9 cellular contexts compared by ENCODE assay signal in genomic region chr11:2893021-2893528, GRCh38. TPM values are rescaled to one million over a fixed set of nuclear protein-coding genes. Genes with fewer than 3 reads are reported as not detected.
DNase-seq lines count a peak whose midpoint lies in the region; ATAC-seq and TF ChIP-seq lines count a peak whose summit lies in the region.
"Had no signal": no experiment of that assay in that cellular context is flagged by ENCODE, and none has a peak within 500 bp of the region (broad histone marks: within the 10 kb centered on the region; RNA-seq: fewer than 3 reads in every experiment).

No MANE protein-coding gene starts in this region.

- H3K36me3 Mint-ChIP-seq in activated naive CD4-positive, alpha-beta T cell treated with anti-CD3 and anti-CD28 coated beads for 36 hours (ENCODE audit: low read depth) = no peaks in the 10 kb centered on the region
- H3K36me3 Mint-ChIP-seq in activated naive CD8-positive, alpha-beta T cell treated with anti-CD3 and anti-CD28 coated beads, Interleukin-2, amount 10 ng/mL, durations not matched to agents 7 days and 5 days = no peaks in the 10 kb centered on the region

- H3K9me3 Mint-ChIP-seq in activated naive CD4-positive, alpha-beta T cell treated with anti-CD3 and anti-CD28 coated beads for 36 hours = no peaks in the 10 kb centered on the region
- H3K9me3 Mint-ChIP-seq in activated naive CD8-positive, alpha-beta T cell treated with anti-CD3 and anti-CD28 coated beads, Interleukin-2, amount 10 ng/mL, durations not matched to agents 7 days and 5 days = no peaks in the 10 kb centered on the region

- POLR2A ChIA-PET in activated naive CD8-positive, alpha-beta T cell treated with anti-CD3 and anti-CD28 coated beads, Interleukin-2, amount 10 ng/mL, durations not matched to agents 7 days and 5 days (lab: Charles Lee) = interaction anchor here (0.9 to 3.5 kb wide), 11 partner anchors 10 to 492 kb away, joined by 3 to 22 read pairs (median 4); partner anchors contain the start of genes PHLDA2 and TSSC4

- 94 to 100% methylated on average over 2 of the region's 2 CpGs for WGBS in tibial nerve, 2 donors

- no peak for TF ChIP-seq EP300 in tibial nerve (IDR thresholded peaks at IDR 0.05)

- H3K4me1 Mint-ChIP-seq in activated naive CD4-positive, alpha-beta T cell treated with anti-CD3 and anti-CD28 coated beads for 36 hours (ENCODE audit: low read depth) = peaks cover 21% of the 10 kb centered on the region
- peaks cover 20% of the 10 kb centered on the region for H3K4me1 Mint-ChIP-seq in activated naive CD8-positive, alpha-beta T cell treated with anti-CD3 and anti-CD28 coated beads, Interleukin-2, amount 10 ng/mL, durations not matched to agents 7 days and 5 days

- H3K9me3 ChIP-seq in left lung = no peaks in the 10 kb centered on the region
- H3K9me3 ChIP-seq in tibial nerve = no peaks in the 10 kb centered on the region

- no peaks in the 10 kb centered on the region for H3K27me3 Mint-ChIP-seq in activated naive CD4-positive, alpha-beta T cell treated with anti-CD3 and anti-CD28 coated beads for 36 hours (ENCODE audit: low read depth)
- peaks cover 2% of the 10 kb centered on the region for H3K27me3 Mint-ChIP-seq in activated naive CD8-positive, alpha-beta T cell treated with anti-CD3 and anti-CD28 coated beads, Interleukin-2, amount 10 ng/mL, durations not matched to agents 7 days and 5 days

- H3K27ac ChIP-seq in left lung (peak overlapping the region; percentile 73 to 74), tibial nerve (peak overlapping the region in 3 of 4 donors; percentile 66 to 79 (median 72))

- H3K4me1 ChIP-seq in left lung = peaks cover 20 to 38% of the 10 kb centered on the region in 2 donors
- H3K4me1 ChIP-seq in tibial nerve = peaks cover 0 to 38% (median 21%) of the 10 kb centered on the region in 4 donors

- CTCF ChIA-PET in activated naive CD4-positive, alpha-beta T cell treated with anti-CD3 and anti-CD28 coated beads for 36 hours (lab: Charles Lee) = interaction anchor here (0.5 to 11.3 kb wide), 13 partner anchors 10 to 386 kb away, joined by 3 to 280 read pairs (median 4); partner anchors contain the start of gene PHLDA2

- intact Hi-C loops in activated naive CD4-positive, alpha-beta T cell treated with anti-CD3 and anti-CD28 coated beads for 36 hours (cut with micrococcal nuclease) = loop anchor here (2.0 kb wide), 1 partner anchor 446 kb away; no protein-coding TSS in a partner anchor
- intact Hi-C loops in left lung (cut with DNase I) = no loop called here

- H3K4me3 ChIP-seq in left lung (peak overlapping the region; percentile 34 to 39), tibial nerve (peak overlapping the region in 2 of 4 donors; percentile 48 to 56)

- H3K36me3 ChIP-seq in left lung (no peaks in the 10 kb centered on the region), tibial nerve (no peaks in the 10 kb centered on the region)

- H3K4me3 Mint-ChIP-seq in activated naive CD4-positive, alpha-beta T cell treated with anti-CD3 and anti-CD28 coated beads for 36 hours = peak overlapping the region; percentile 84
- peak overlapping the region; percentile 83 for H3K4me3 Mint-ChIP-seq in activated naive CD8-positive, alpha-beta T cell treated with anti-CD3 and anti-CD28 coated beads, Interleukin-2, amount 10 ng/mL, durations not matched to agents 7 days and 5 days

- H3K27me3 ChIP-seq in left lung = peaks cover 0 to under 1% of the 10 kb centered on the region in 2 donors
- no peaks in the 10 kb centered on the region for H3K27me3 ChIP-seq in tibial nerve

- H3K27ac Mint-ChIP-seq in activated naive CD4-positive, alpha-beta T cell treated with anti-CD3 and anti-CD28 coated beads for 36 hours = peak overlapping the region; percentile 53
- peak overlapping the region; percentile 89 for H3K27ac Mint-ChIP-seq in activated naive CD8-positive, alpha-beta T cell treated with anti-CD3 and anti-CD28 coated beads, Interleukin-2, amount 10 ng/mL, durations not matched to agents 7 days and 5 days

- ATAC-seq in activated naive CD8-positive, alpha-beta T cell treated with anti-CD3 and anti-CD28 coated beads, Interleukin-2, amount 10 ng/mL, durations not matched to agents 7 days and 5 days (ENCODE audit: low read depth) = no peak
- ATAC-seq in left lung = no peak

- no peak for TF ChIP-seq POLR2A in tibial nerve (IDR thresholded peaks at IDR 0.05)

- TF ChIP-seq CTCF in left lung (IDR thresholded peaks at IDR 0.05) = no peak
- TF ChIP-seq CTCF in tibial nerve (IDR thresholded peaks at IDR 0.05) = no peak

- DNase-seq in activated naive CD4-positive, alpha-beta T cell treated with anti-CD3 and anti-CD28 coated beads for 36 hours = no peak
- DNase-seq in activated naive CD4-positive, alpha-beta T cell (lab: John Stamatoyannopoulos, UW) = no peak
- DNase-seq in activated naive CD8-positive, alpha-beta T cell treated with anti-CD3 and anti-CD28 coated beads, Interleukin-2, amount 10 ng/mL, durations not matched to agents 7 days and 5 days = no peak
- DNase-seq in left lung (no peak), tibial nerve (ENCODE audit: low spot score in 2 of 2) (no peak), DMS 273 treated with DMSO at 0.1 percent for 48 hours (lab: John Stamatoyannopoulos, UW) (no peak), NAMALWA (ENCODE audit: low spot score) (no peak)
- DNase-seq in stimulated activated CD8-positive, alpha-beta memory T cell treated with anti-CD3 and anti-CD28 coated beads, Interleukin-4, amount 100 ng/mL, for 48 hours = no peak
- DNase-seq: retina had no signal

RNA-seq across cellular contexts. Expression of gene CDKN1C, which starts 7.5 kb away (rescaled TPM):
- under 1 TPM; 0.17 to 0.26 TPM for total RNA-seq in activated naive CD4-positive, alpha-beta T cell treated with anti-CD3 and anti-CD28 coated beads for 36 hours
- total RNA-seq in activated naive CD8-positive, alpha-beta T cell treated with anti-CD3 and anti-CD28 coated beads, Interleukin-2, amount 10 ng/mL, durations not matched to agents 7 days and 5 days = 1 to 10 TPM; 2.9 to 3.1 TPM
- total RNA-seq in left lung (10 to 100 TPM; 18.0 to 31.7 TPM), tibial nerve (100 to 1,000 TPM; 128 to 330 (median 260) TPM)

RNA-seq across cellular contexts. Expression of gene PHLDA2, which starts 36.1 kb away (rescaled TPM):
- 1 to 10 TPM; 2.8 to 3.6 TPM for total RNA-seq in activated naive CD4-positive, alpha-beta T cell treated with anti-CD3 and anti-CD28 coated beads for 36 hours
- total RNA-seq in activated naive CD8-positive, alpha-beta T cell treated with anti-CD3 and anti-CD28 coated beads, Interleukin-2, amount 10 ng/mL, durations not matched to agents 7 days and 5 days = under 1 TPM; 0.55 to 0.65 TPM
- 10 to 100 TPM; 28.3 to 50.0 TPM for total RNA-seq in left lung
- 1 to 10 TPM; 3.3 to 6.1 (median 5.1) TPM for total RNA-seq in tibial nerve

Comparison
In these comparisons a context has a peak if more than half of its experiments do, and no peak if none do; other contexts are left out.
1. RNA of gene CDKN1C, which starts 7.5 kb away (total RNA-seq): 128 to 330 TPM in tibial nerve and 18.0 to 31.7 TPM in left lung; 2.9 to 3.1 TPM in activated naive CD8-positive, alpha-beta T cell treated with anti-CD3 and anti-CD28 coated beads, Interleukin-2, amount 10 ng/mL, durations not matched to agents 7 days and 5 days and 0.17 to 0.26 TPM in activated naive CD4-positive, alpha-beta T cell treated with anti-CD3 and anti-CD28 coated beads for 36 hours; every median in the first group is over 4 times any median in the second.
2. RNA of gene PHLDA2, which starts 36.1 kb away (total RNA-seq): 28.3 to 50.0 TPM in left lung; 3.3 to 6.1 TPM in tibial nerve, 2.8 to 3.6 TPM in activated naive CD4-positive, alpha-beta T cell treated with anti-CD3 and anti-CD28 coated beads for 36 hours and 0.55 to 0.65 TPM in activated naive CD8-positive, alpha-beta T cell treated with anti-CD3 and anti-CD28 coated beads, Interleukin-2, amount 10 ng/mL, durations not matched to agents 7 days and 5 days; every median in the first group is over 4 times any median in the second.